Comparison of ENCODE assay signal across 28 cellular contexts in the genomic region with DNA sequence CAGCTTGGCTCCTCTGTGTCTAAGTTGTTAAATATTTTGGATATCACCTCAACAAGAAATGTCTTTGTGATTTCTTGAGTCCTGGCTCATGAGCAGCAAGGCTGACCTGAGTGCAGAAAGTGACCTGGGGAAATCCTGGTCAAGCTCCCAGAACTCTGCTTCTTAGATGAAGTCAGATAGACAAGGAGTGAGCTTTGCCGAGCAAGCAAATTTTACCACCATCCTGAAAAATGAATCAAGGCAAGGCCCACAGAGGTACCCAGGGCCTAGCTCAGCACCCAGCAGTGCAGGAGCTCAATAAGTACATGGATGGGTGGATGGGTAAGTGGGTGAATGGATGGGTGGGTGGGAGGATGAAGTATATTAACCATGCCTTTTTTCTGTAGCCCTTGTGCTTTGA.
DNase-seq lines count a peak whose midpoint lies in the region; ATAC-seq, FAIRE-seq and TF ChIP-seq lines count a peak whose summit lies in the region.
"Had no signal": no experiment of that assay in that cellular context is flagged by ENCODE, and none has a peak within 500 bp of the region (broad histone marks: within the 10 kb centered on the region; RNA-seq: fewer than 3 reads in every experiment).

No MANE protein-coding gene starts in this region.

- H3K9me3 ChIP-seq in HepG2 (ENCODE audit: low read length) (no peaks in the 10 kb centered on the region), right lobe of liver (no peaks in the 10 kb centered on the region), K562 (replicated peaks; ENCODE audit: control insufficient read depth, insufficient read depth, low read depth, low read length) (no peaks in the 10 kb centered on the region)
- H3K9me3 ChIP-seq: BE2C had no signal

- H3K27ac ChIP-seq in HepG2 (ENCODE audit: extremely low read length, insufficient read depth, low read length): no peak overlapping the region
- no peak overlapping the region for H3K27ac ChIP-seq in right lobe of liver
- H3K27ac ChIP-seq in K562 (ENCODE audit: extremely low read depth, low read depth, low read length): no peak overlapping the region
- H3K27ac ChIP-seq: 22Rv1; BLaER1 treated with 17β-estradiol and CSF1 and Interleukin-3, amounts not matched to agents 10 nM and 100 nM; GM23248 had no signal

- H3K4me3 ChIP-seq in HepG2 (replicated peaks in 1 of 3; ENCODE audit: insufficient read depth in 1 of 3, low read depth in 2 of 3, low read length in 3 of 3) (no peak overlapping the region), right lobe of liver (no peak overlapping the region), K562 (no peak overlapping the region)
- H3K4me3 ChIP-seq: BLaER1 treated with 17β-estradiol and CSF1 and Interleukin-3, amounts not matched to agents 10 nM and 100 nM; GM12878; GM23248 had no signal

- H3K36me3 Mint-ChIP-seq in T-helper 1 cell treated with Interleukin-12 subunit alpha and Interleukin-12 subunit beta and Interleukin-4 antibody, amounts not matched to agents 30 μg/mL and 1 μg/mL, for 36 hours (ENCODE audit: low read depth): no peaks in the 10 kb centered on the region
- no peaks in the 10 kb centered on the region for H3K36me3 Mint-ChIP-seq in activated CD8-positive, alpha-beta memory T cell treated with anti-CD3 and anti-CD28 coated beads, Interleukin-2, amount 10 ng/mL, durations not matched to agents 7 days and 5 days
- H3K36me3 Mint-ChIP-seq: CD8-positive, alpha-beta memory T cell had no signal

- POLR2A ChIA-PET in HepG2 (lab: Yijun Ruan, JAX): no interaction called here
- POLR2A ChIA-PET in K562 (lab: Yijun Ruan, JAX): interaction anchor here (0.5 to 0.7 kb wide), 2 partner anchors 11 to 19 kb away, joined by 3 to 4 read pairs; no protein-coding TSS in a partner anchor

- peaks cover 3% of the 10 kb centered on the region for H3K9me3 Mint-ChIP-seq in T-helper 1 cell treated with Interleukin-12 subunit alpha and Interleukin-12 subunit beta and Interleukin-4 antibody, amounts not matched to agents 30 μg/mL and 1 μg/mL, for 36 hours
- H3K9me3 Mint-ChIP-seq in activated CD8-positive, alpha-beta memory T cell treated with anti-CD3 and anti-CD28 coated beads, Interleukin-2, amount 10 ng/mL, durations not matched to agents 7 days and 5 days (ENCODE audit: low read depth): no peaks in the 10 kb centered on the region
- H3K9me3 Mint-ChIP-seq: CD4-positive, alpha-beta T cell had no signal

- H3K4me1 Mint-ChIP-seq in T-helper 1 cell treated with Interleukin-12 subunit alpha and Interleukin-12 subunit beta and Interleukin-4 antibody, amounts not matched to agents 30 μg/mL and 1 μg/mL, for 36 hours (ENCODE audit: low read depth): peaks cover 25% of the 10 kb centered on the region
- H3K4me1 Mint-ChIP-seq in activated CD8-positive, alpha-beta memory T cell treated with anti-CD3 and anti-CD28 coated beads, Interleukin-2, amount 10 ng/mL, durations not matched to agents 7 days and 5 days: peaks cover 19% of the 10 kb centered on the region

- TF ChIP-seq EP300 in HepG2 (IDR thresholded peaks at IDR 0.05; ENCODE audit: low read depth in 2 of 2, low read length in 2 of 2) (no peak), HepG2 (CRISPR knock-in tag; IDR thresholded peaks at IDR 0.05; ENCODE audit: borderline replicate concordance) (no peak), K562 (IDR thresholded peaks at IDR 0.05; ENCODE audit: low read length) (no peak)

- peaks cover 0 to 15% of the 10 kb centered on the region in 2 experiments; a peak in 3 of 5 replicates for H3K27me3 ChIP-seq in HepG2 (ENCODE audit: control insufficient read depth in 1 of 2, insufficient read depth in 2 of 2, low read length in 2 of 2)
- no peaks in the 10 kb centered on the region for H3K27me3 ChIP-seq in right lobe of liver
- H3K27me3 ChIP-seq in K562 (ENCODE audit: control insufficient read depth in 2 of 2, insufficient read depth in 2 of 2, low read length in 2 of 2): peaks cover 32 to 61% of the 10 kb centered on the region in 2 experiments
- H3K27me3 ChIP-seq: BE2C had no signal

- H4K20me1 ChIP-seq in HepG2 (ENCODE audit: insufficient read depth, low read length): no peaks in the 10 kb centered on the region
- H4K20me1 ChIP-seq in K562 (replicated peaks; ENCODE audit: control insufficient read depth, insufficient read depth, low read length): no peaks in the 10 kb centered on the region

- H3K9ac ChIP-seq in HepG2 (ENCODE audit: insufficient read depth, low read depth, low read length) (no peak overlapping the region), K562 (ENCODE audit: insufficient read depth in 1 of 2, low read depth in 2 of 2, low read length in 2 of 2) (no peak overlapping the region)
- H3K9ac ChIP-seq: BLaER1 treated with 17β-estradiol and CSF1 and Interleukin-3, amounts not matched to agents 10 nM and 100 nM; GM23248 had no signal

- ATAC-seq in HepG2: no peak
- ATAC-seq in right lobe of liver: no peak
- no peak for ATAC-seq in K562
- ATAC-seq in activated CD8-positive, alpha-beta memory T cell treated with anti-CD3 and anti-CD28 coated beads, Interleukin-2, amount 10 ng/mL, durations not matched to agents 7 days and 5 days: no peak

- H3K4me1 ChIP-seq in HepG2 (ENCODE audit: insufficient read depth, low read length): no peaks in the 10 kb centered on the region
- H3K4me1 ChIP-seq in right lobe of liver: peaks cover 0 to 9% (median 4%) of the 10 kb centered on the region in 4 donors
- H3K4me1 ChIP-seq in K562 (replicated peaks in 1 of 2; ENCODE audit: control insufficient read depth in 2 of 2, insufficient read depth in 2 of 2, low read length in 2 of 2): peaks cover 0 to 6% of the 10 kb centered on the region in 2 experiments; a peak in 3 of 5 replicates

- no peak for DNase-seq in T-helper 1 cell
- no peak for DNase-seq in HepG2 (ENCODE audit: low spot score)
- no peak for DNase-seq in right lobe of liver
- DNase-seq in K562 (ENCODE audit: extremely low read depth in 1 of 4, low spot score in 3 of 4): no peak
- no peak for DNase-seq in NCI-H1436 (lab: John Stamatoyannopoulos, UW)
- no peak for DNase-seq in activated CD8-positive, alpha-beta memory T cell treated with anti-CD3 and anti-CD28 coated beads, Interleukin-2, amount 10 ng/mL, durations not matched to agents 7 days and 5 days
- DNase-seq in stimulated activated naive CD4-positive, alpha-beta T cell treated with Interleukin-2 at 50 U/mL for 16 hours (lab: John Stamatoyannopoulos, UW): no peak
- DNase-seq: ACHN; AML-193; BE2C; CD4-positive, alpha-beta T cell; DMS 273 treated with DMSO at 0.1 percent for 48 hours; DMS79; EL; GDM1; GM23248; H7; HCEC 1CT had no signal

- BruUV-seq in HepG2 (replicated peaks; lab: Mats Ljungman, UMichigan) (no TSS peak), K562 (replicated peaks; lab: Mats Ljungman, UMichigan) (no TSS peak)

- H3K27ac Mint-ChIP-seq in T-helper 1 cell treated with Interleukin-12 subunit alpha and Interleukin-12 subunit beta and Interleukin-4 antibody, amounts not matched to agents 30 μg/mL and 1 μg/mL, for 36 hours: peak overlapping the region; percentile 29
- no peak overlapping the region for H3K27ac Mint-ChIP-seq in activated CD8-positive, alpha-beta memory T cell treated with anti-CD3 and anti-CD28 coated beads, Interleukin-2, amount 10 ng/mL, durations not matched to agents 7 days and 5 days
- H3K27ac Mint-ChIP-seq: CD4-positive, alpha-beta T cell; CD8-positive, alpha-beta memory T cell had no signal

- no peaks in the 10 kb centered on the region for H3K36me3 ChIP-seq in HepG2 (replicated peaks in 1 of 2; ENCODE audit: control insufficient read depth in 1 of 2, insufficient read depth in 2 of 2, low read length in 2 of 2)
- H3K36me3 ChIP-seq in right lobe of liver: no peaks in the 10 kb centered on the region
- no peaks in the 10 kb centered on the region for H3K36me3 ChIP-seq in K562 (ENCODE audit: control insufficient read depth, insufficient read depth, low read length)
- H3K36me3 ChIP-seq: BE2C; BLaER1 treated with 17β-estradiol and CSF1 and Interleukin-3, amounts not matched to agents 10 nM and 100 nM had no signal

- FAIRE-seq in HepG2 (lab: Jason Lieb, UNC): no peak
- no peak for FAIRE-seq in K562 (lab: Jason Lieb, UNC)
- FAIRE-seq: A204.1, D721Med, GM12878, GM19239, H1 had no signal

- TF ChIP-seq CTCF in HepG2 (CRISPR knock-in tag; IDR thresholded peaks at IDR 0.05) (no peak), right lobe of liver (IDR thresholded peaks at IDR 0.05) (no peak), K562 (IDR thresholded peaks at IDR 0.05 in 2 of 3, conservative IDR thresholded peaks at IDR 0.05 in 1 of 3; ENCODE audit: insufficient read depth in 2 of 3, low read depth in 1 of 3, low read length in 3 of 3) (no peak)

- TF ChIP-seq POLR2A in HepG2 (IDR thresholded peaks at IDR 0.05; ENCODE audit: insufficient read depth in 1 of 2, low read depth in 2 of 2, low read length in 2 of 2): no peak
- no peak for TF ChIP-seq POLR2A in right lobe of liver (IDR thresholded peaks at IDR 0.05)
- no peak for TF ChIP-seq POLR2A in K562 (conservative IDR thresholded peaks at IDR 0.05)

- intact Hi-C loops in HepG2 (cut with micrococcal nuclease; ENCODE audit: unreplicated experiment) (no loop called here), right lobe of liver (cut with DNase I) (no loop called here), K562 (cut with micrococcal nuclease) (no loop called here)

- H2AFZ ChIP-seq in HepG2 (ENCODE audit: low read length): no peak overlapping the region
- H2AFZ ChIP-seq in K562 (ENCODE audit: low read depth, low read length): no peak overlapping the region
- H2AFZ ChIP-seq: GM23248 had no signal

- no peak overlapping the region for H3K4me3 Mint-ChIP-seq in T-helper 1 cell treated with Interleukin-12 subunit alpha and Interleukin-12 subunit beta and Interleukin-4 antibody, amounts not matched to agents 30 μg/mL and 1 μg/mL, for 36 hours
- no peak overlapping the region for H3K4me3 Mint-ChIP-seq in activated CD8-positive, alpha-beta memory T cell treated with anti-CD3 and anti-CD28 coated beads, Interleukin-2, amount 10 ng/mL, durations not matched to agents 7 days and 5 days
- H3K4me3 Mint-ChIP-seq: CD14-positive monocyte; CD4-positive, alpha-beta T cell; CD8-positive, alpha-beta memory T cell had no signal

- H3K27me3 Mint-ChIP-seq in T-helper 1 cell treated with Interleukin-12 subunit alpha and Interleukin-12 subunit beta and Interleukin-4 antibody, amounts not matched to agents 30 μg/mL and 1 μg/mL, for 36 hours (ENCODE audit: low read depth): peaks cover 78% of the 10 kb centered on the region
- H3K27me3 Mint-ChIP-seq in activated CD8-positive, alpha-beta memory T cell treated with anti-CD3 and anti-CD28 coated beads, Interleukin-2, amount 10 ng/mL, durations not matched to agents 7 days and 5 days: peaks cover 85% of the 10 kb centered on the region

- H3K79me2 ChIP-seq in HepG2 (ENCODE audit: insufficient read depth, low read length): no peaks in the 10 kb centered on the region
- H3K79me2 ChIP-seq in K562 (ENCODE audit: control insufficient read depth, insufficient read depth, low read length): no peaks in the 10 kb centered on the region

- in situ Hi-C loops in HepG2 (cut with HindIII; ENCODE audit: extremely low pct_ligation_motif_present, low pct_unique_long_range_greater_than_20kb): no loop called here
- in situ Hi-C loops in K562 (cut with MboI): no loop called here

- WGBS in HepG2 (ENCODE audit: low lambda C conversion rate): 0% methylated on average over 1 of the region's 1 CpG
- WGBS in right lobe of liver (ENCODE audit: insufficient coverage, low coverage, low lambda C conversion rate, missing lambda C conversion rate): 0% methylated on average over 1 of the region's 1 CpG
- WGBS in K562 (ENCODE audit: insufficient coverage, low coverage, missing lambda C conversion rate): 0% methylated on average over 1 of the region's 1 CpG

- H3K4me2 ChIP-seq in HepG2 (ENCODE audit: low read depth, low read length): no peak overlapping the region
- H3K4me2 ChIP-seq in K562 (ENCODE audit: insufficient read depth, low read length): no peak overlapping the region
- H3K4me2 ChIP-seq: BLaER1 treated with 17β-estradiol and CSF1 and Interleukin-3, amounts not matched to agents 10 nM and 100 nM had no signal

- TF ChIP-seq RAD21 in HepG2 (CRISPR knock-in tag; IDR thresholded peaks at IDR 0.05) (no peak), K562 (CRISPR knock-in tag; conservative IDR thresholded peaks at IDR 0.05 in 1 of 2, IDR thresholded peaks at IDR 0.05 in 1 of 2) (no peak)

- CTCF ChIA-PET in HepG2 (lab: Yijun Ruan, JAX; ENCODE audit: low intra/inter-chr PET ratio, low total read pairs) (no interaction called here), K562 (lab: Yijun Ruan, JAX; ENCODE audit: low intra/inter-chr PET ratio) (no interaction called here)
- CTCF ChIA-PET in activated CD8-positive, alpha-beta memory T cell treated with anti-CD3 and anti-CD28 coated beads, Interleukin-2, amount 10 ng/mL, durations not matched to agents 7 days and 5 days (lab: Charles Lee): interaction anchor here (0.9 to 2.8 kb wide), 7 partner anchors 9 to 995 kb away, joined by 3 to 9 read pairs (median 4); no protein-coding TSS in a partner anchor

- H3K9me1 ChIP-seq in K562 (ENCODE audit: control insufficient read depth, insufficient read depth, low read length): no peaks in the 10 kb centered on the region
